In genomic region chr9:136363106-136363605, GRCh38 we compare ENCODE assay signal across 8 cellular contexts. TPM values are rescaled to one million over a fixed set of nuclear protein-coding genes. Genes with fewer than 3 reads are reported as not detected.
DNase-seq lines count a peak whose midpoint lies in the region; ATAC-seq, FAIRE-seq and TF ChIP-seq lines count a peak whose summit lies in the region.

No MANE protein-coding gene starts in this region.

- DNase-seq in H54 (ENCODE audit: insufficient read length, low spot score) (peak; percentile 100), LoVo (ENCODE audit: low spot score) (peak; percentile 91), SHP77 (lab: John Stamatoyannopoulos, UW) (peak; percentile 80 to 88), foreskin keratinocyte (peak; percentile 66 to 85)
- DNase-seq in activated gamma-delta T cell treated with anti-CD3 and anti-CD28 coated beads, Interleukin-2, amount 50 U/mL, for 16 hours (ENCODE audit: low read depth) = peak; percentile 84

- H3K4me3 ChIP-seq in neutrophil (ENCODE audit: low read depth in 1 of 2, low read length in 1 of 2) (peak overlapping the region; percentile 79 to 88), subcutaneous abdominal adipose tissue (ENCODE audit: low read depth in 1 of 5, low read length in 5 of 5) (peak overlapping the region in 4 of 5 donors; percentile 61 to 85 (median 72))

- peaks cover 4% of the 10 kb centered on the region; the same call in 1 of the 2 replicates for H3K4me1 ChIP-seq in ES-I3 (ENCODE audit: insufficient read depth, low read length)
- H3K4me1 ChIP-seq in foreskin keratinocyte = no peaks in the 10 kb centered on the region
- H3K4me1 ChIP-seq in neutrophil (ENCODE audit: control insufficient read depth in 1 of 2, insufficient read depth in 1 of 2, low read depth in 1 of 2, low read length in 1 of 2) = peaks cover 30 to 39% of the 10 kb centered on the region in 2 experiments
- peaks cover 0 to 49% (median 32%) of the 10 kb centered on the region in 5 donors for H3K4me1 ChIP-seq in subcutaneous abdominal adipose tissue (ENCODE audit: control insufficient read depth in 5 of 5, insufficient read depth in 5 of 5, low read length in 5 of 5)

- peaks cover 10% of the 10 kb centered on the region for H3K27me3 ChIP-seq in foreskin keratinocyte
- no peaks in the 10 kb centered on the region for H3K27me3 ChIP-seq in neutrophil
- peaks cover 0 to 3% (median 0%) of the 10 kb centered on the region in 5 donors for H3K27me3 ChIP-seq in subcutaneous abdominal adipose tissue (ENCODE audit: control insufficient read depth in 5 of 5, insufficient read depth in 4 of 5, low read length in 5 of 5)

- no peak; the same call in 1 of the 2 replicates for TF ChIP-seq POLR2A in H54 (IDR thresholded peaks at IDR 0.05; ENCODE audit: low read depth, low read length)

- no peak for TF ChIP-seq CTCF in foreskin keratinocyte (conservative IDR thresholded peaks at IDR 0.05)
- peak; percentile 18 for TF ChIP-seq CTCF in neutrophil (IDR thresholded peaks at IDR 0.05)

- peak; percentile 92 for FAIRE-seq in H54 (lab: Jason Lieb, UNC)

- peak overlapping the region; percentile 68 for H3K27ac ChIP-seq in foreskin keratinocyte
- peak overlapping the region; percentile 92 for H3K27ac ChIP-seq in neutrophil
- no peak overlapping the region for H3K27ac ChIP-seq in subcutaneous abdominal adipose tissue (ENCODE audit: low read depth, low read length)

- H3K9me3 ChIP-seq in ES-I3 (ENCODE audit: control insufficient read depth, insufficient read depth, low read length) (no peaks in the 10 kb centered on the region), neutrophil (no peaks in the 10 kb centered on the region), subcutaneous abdominal adipose tissue (ENCODE audit: control insufficient read depth in 5 of 5, low read length in 5 of 5) (peaks cover 0 to 3% (median 0%) of the 10 kb centered on the region in 5 donors)

- H3K36me3 ChIP-seq in ES-I3 (ENCODE audit: insufficient read depth, low read length) (no peaks in the 10 kb centered on the region), neutrophil (no peaks in the 10 kb centered on the region), subcutaneous abdominal adipose tissue (ENCODE audit: control insufficient read depth in 5 of 5, insufficient read depth in 5 of 5, low read length in 5 of 5) (peaks cover 0 to 19% (median 5%) of the 10 kb centered on the region in 5 donors)

- H3K9ac ChIP-seq in ES-I3 (ENCODE audit: low read depth, low read length) (peak overlapping the region; percentile 85), subcutaneous abdominal adipose tissue (ENCODE audit: low read length in 5 of 5) (peak overlapping the region in 3 of 5 donors; percentile 66 to 82 (median 75))

- peak; percentile 81 for ATAC-seq in foreskin keratinocyte

RNA-seq across cellular contexts. Expression of gene DNLZ, which starts 0.4 kb away (rescaled TPM):
- 17.9 and 25.2 TPM in 2 replicates for total RNA-seq in foreskin keratinocyte
- polyA plus RNA-seq in foreskin keratinocyte = 30.9 and 48.7 TPM in 2 replicates

RNA-seq across cellular contexts. Expression of gene CARD9, which starts 10.3 kb away (rescaled TPM):
- 0.24 and 0.35 TPM in 2 replicates for total RNA-seq in foreskin keratinocyte
- polyA plus RNA-seq in foreskin keratinocyte = 0.17 and 0.32 TPM in 2 replicates

RNA-seq across cellular contexts. Expression of gene GPSM1, which starts 35.8 kb away (rescaled TPM):
- total RNA-seq in foreskin keratinocyte = 3.6 and 6.2 TPM in 2 replicates
- polyA plus RNA-seq in foreskin keratinocyte = 3.4 and 5.3 TPM in 2 replicates

RNA-seq across cellular contexts. Expression of gene SNAPC4, which starts 36.8 kb away (rescaled TPM):
- total RNA-seq in foreskin keratinocyte = 8.5 and 9.6 TPM in 2 replicates
- polyA plus RNA-seq in foreskin keratinocyte = 5.8 and 6.5 TPM in 2 replicates

RNA-seq across cellular contexts. Expression of gene ENTR1, which starts 47.3 kb away (rescaled TPM):
- total RNA-seq in foreskin keratinocyte = 45.3 and 57.1 TPM in 2 replicates
- 42.3 and 54.1 TPM in 2 replicates for polyA plus RNA-seq in foreskin keratinocyte
